In genomic region chr3:40979962-40980361, GRCh38 we compare ENCODE assay signal across 19 cellular contexts.
A peak's percentile ranks its signal among the peaks of the same experiment; 100 is the strongest.
DNase-seq lines count a peak whose midpoint lies in the region; ATAC-seq and TF ChIP-seq lines count a peak whose summit lies in the region.
"Had no signal": no experiment of that assay in that cellular context is flagged by ENCODE, and none has a peak within 500 bp of the region (broad histone marks: within the 10 kb centered on the region; RNA-seq: fewer than 3 reads in every experiment).

No MANE protein-coding gene starts in this region.

- TF ChIP-seq CTCF in osteocyte (IDR thresholded peaks at IDR 0.05) = no peak

- peak overlapping the region; percentile 69 for H3K27ac Mint-ChIP-seq in activated CD4-positive, alpha-beta T cell treated with anti-CD3 and anti-CD28 coated beads, Interleukin-2, amount 10 ng/mL, durations not matched to agents 24 days and 14 days
- H3K27ac Mint-ChIP-seq in activated T-helper 1 cell treated with anti-CD3 and anti-CD28 coated beads, Interleukin-12 subunit alpha, Interleukin-12 subunit beta, Interleukin-2, Interleukin-4 antibody, amounts not matched to agents 30 ng/mL and 10 ng/mL and 1 ng/mL, durations not matched to agents 14 hours and 24 hours and 36 hours = peak overlapping the region; percentile 57
- H3K27ac Mint-ChIP-seq in osteocyte (ENCODE audit: unreplicated experiment) = no peak overlapping the region
- H3K27ac Mint-ChIP-seq: CD8-positive, alpha-beta T cell; HFFc6; IgD-negative memory B cell had no signal

- peaks cover 26% of the 10 kb centered on the region for H3K4me1 Mint-ChIP-seq in activated CD4-positive, alpha-beta T cell treated with anti-CD3 and anti-CD28 coated beads, Interleukin-2, amount 10 ng/mL, durations not matched to agents 24 days and 14 days
- H3K4me1 Mint-ChIP-seq in activated T-helper 1 cell treated with anti-CD3 and anti-CD28 coated beads, Interleukin-12 subunit alpha, Interleukin-12 subunit beta, Interleukin-2, Interleukin-4 antibody, amounts not matched to agents 30 ng/mL and 10 ng/mL and 1 ng/mL, durations not matched to agents 14 hours and 24 hours and 36 hours (ENCODE audit: low read depth) = peaks cover 25% of the 10 kb centered on the region
- peaks cover 1% of the 10 kb centered on the region for H3K4me1 Mint-ChIP-seq in osteocyte (ENCODE audit: unreplicated experiment)

- intact Hi-C loops in activated CD4-positive, alpha-beta T cell treated with anti-CD3 and anti-CD28 coated beads, Interleukin-2, amount 10 ng/mL, durations not matched to agents 24 days and 14 days (cut with micrococcal nuclease) = loop anchor here (1.0 to 10.0 kb wide), 3 partner anchors 9 to 1115 kb away; partner anchors contain the start of gene TRAK1
- intact Hi-C loops in activated T-helper 1 cell treated with anti-CD3 and anti-CD28 coated beads, Interleukin-12 subunit alpha, Interleukin-12 subunit beta, Interleukin-2, Interleukin-4 antibody, amounts not matched to agents 30 ng/mL and 10 ng/mL and 1 ng/mL, durations not matched to agents 14 hours and 24 hours and 36 hours (cut with micrococcal nuclease) = loop anchor here (1.0 to 5.0 kb wide), 5 partner anchors 9 to 442 kb away; no protein-coding TSS in a partner anchor

- no peak for ATAC-seq in HG02588 (IDR thresholded peaks at IDR 0.05; ENCODE audit: unreplicated experiment)
- ATAC-seq: A549; CD8-positive, alpha-beta T cell; HCT116; HepG2 had no signal

- peaks cover 33% of the 10 kb centered on the region for H3K27me3 Mint-ChIP-seq in activated CD4-positive, alpha-beta T cell treated with anti-CD3 and anti-CD28 coated beads, Interleukin-2, amount 10 ng/mL, durations not matched to agents 24 days and 14 days
- peaks cover 29% of the 10 kb centered on the region for H3K27me3 Mint-ChIP-seq in activated T-helper 1 cell treated with anti-CD3 and anti-CD28 coated beads, Interleukin-12 subunit alpha, Interleukin-12 subunit beta, Interleukin-2, Interleukin-4 antibody, amounts not matched to agents 30 ng/mL and 10 ng/mL and 1 ng/mL, durations not matched to agents 14 hours and 24 hours and 36 hours (ENCODE audit: insufficient read depth)
- H3K27me3 Mint-ChIP-seq in osteocyte (ENCODE audit: unreplicated experiment) = peaks cover 12% of the 10 kb centered on the region

- peaks cover 7% of the 10 kb centered on the region for H3K9me3 Mint-ChIP-seq in activated CD4-positive, alpha-beta T cell treated with anti-CD3 and anti-CD28 coated beads, Interleukin-2, amount 10 ng/mL, durations not matched to agents 24 days and 14 days
- H3K9me3 Mint-ChIP-seq in activated T-helper 1 cell treated with anti-CD3 and anti-CD28 coated beads, Interleukin-12 subunit alpha, Interleukin-12 subunit beta, Interleukin-2, Interleukin-4 antibody, amounts not matched to agents 30 ng/mL and 10 ng/mL and 1 ng/mL, durations not matched to agents 14 hours and 24 hours and 36 hours = no peaks in the 10 kb centered on the region
- peaks cover 4% of the 10 kb centered on the region for H3K9me3 Mint-ChIP-seq in osteocyte (ENCODE audit: unreplicated experiment)
- H3K9me3 Mint-ChIP-seq: CD8-positive, alpha-beta T cell; IgD-negative memory B cell had no signal

- H3K4me3 Mint-ChIP-seq in activated CD4-positive, alpha-beta T cell treated with anti-CD3 and anti-CD28 coated beads, Interleukin-2, amount 10 ng/mL, durations not matched to agents 24 days and 14 days = no peak overlapping the region
- no peak overlapping the region for H3K4me3 Mint-ChIP-seq in activated T-helper 1 cell treated with anti-CD3 and anti-CD28 coated beads, Interleukin-12 subunit alpha, Interleukin-12 subunit beta, Interleukin-2, Interleukin-4 antibody, amounts not matched to agents 30 ng/mL and 10 ng/mL and 1 ng/mL, durations not matched to agents 14 hours and 24 hours and 36 hours
- no peak overlapping the region for H3K4me3 Mint-ChIP-seq in osteocyte (ENCODE audit: unreplicated experiment)
- H3K4me3 Mint-ChIP-seq: CD8-positive, alpha-beta T cell; HFFc6; IgD-negative memory B cell had no signal

- peak; percentile 52 for DNase-seq in activated CD4-positive, alpha-beta T cell treated with anti-CD3 and anti-CD28 coated beads, Interleukin-2, amount 10 ng/mL, durations not matched to agents 24 days and 14 days
- DNase-seq in activated CD4-positive, alpha-beta T cell treated with anti-CD3 and anti-CD28 coated beads, Interleukin-2, amount 50 U/mL, for 1 hour = no peak
- no peak for DNase-seq in activated T-helper 1 cell treated with anti-CD3 and anti-CD28 coated beads, Interleukin-12 subunit alpha, Interleukin-12 subunit beta, Interleukin-2, Interleukin-4 antibody, amounts not matched to agents 30 ng/mL and 10 ng/mL and 1 ng/mL, durations not matched to agents 14 hours and 24 hours and 36 hours (ENCODE audit: low spot score)
- DNase-seq in osteocyte (ENCODE audit: extremely low spot score, unreplicated experiment) = peak; percentile 48
- no peak for DNase-seq in RPMI8226
- DNase-seq in NCI-H128 (lab: John Stamatoyannopoulos, UW; ENCODE audit: unreplicated experiment) = no peak
- DNase-seq: AML-193; Calu3; CD8-positive, alpha-beta T cell; DMS79 treated with DMSO at 0.1 percent for 48 hours; GF-D8; GOT3; H7; HFFc6 had no signal

- H3K36me3 Mint-ChIP-seq in activated CD4-positive, alpha-beta T cell treated with anti-CD3 and anti-CD28 coated beads, Interleukin-2, amount 10 ng/mL, durations not matched to agents 24 days and 14 days (ENCODE audit: low read depth) = no peaks in the 10 kb centered on the region
- H3K36me3 Mint-ChIP-seq in activated T-helper 1 cell treated with anti-CD3 and anti-CD28 coated beads, Interleukin-12 subunit alpha, Interleukin-12 subunit beta, Interleukin-2, Interleukin-4 antibody, amounts not matched to agents 30 ng/mL and 10 ng/mL and 1 ng/mL, durations not matched to agents 14 hours and 24 hours and 36 hours (ENCODE audit: low read depth) = no peaks in the 10 kb centered on the region
- H3K36me3 Mint-ChIP-seq in osteocyte (ENCODE audit: unreplicated experiment) = no peaks in the 10 kb centered on the region
- H3K36me3 Mint-ChIP-seq: CD8-positive, alpha-beta T cell had no signal

Comparison
In these comparisons a context has a peak if more than half of its experiments do, and no peak if none do; other contexts are left out.
1. DNase-seq: peak in activated CD4-positive, alpha-beta T cell treated with anti-CD3 and anti-CD28 coated beads, Interleukin-2, amount 10 ng/mL, durations not matched to agents 24 days and 14 days (single experiment) and osteocyte (single experiment); none in activated CD4-positive, alpha-beta T cell treated with anti-CD3 and anti-CD28 coated beads, Interleukin-2, amount 50 U/mL, for 1 hour (single experiment), activated T-helper 1 cell treated with anti-CD3 and anti-CD28 coated beads, Interleukin-12 subunit alpha, Interleukin-12 subunit beta, Interleukin-2, Interleukin-4 antibody, amounts not matched to agents 30 ng/mL and 10 ng/mL and 1 ng/mL, durations not matched to agents 14 hours and 24 hours and 36 hours (single experiment), RPMI8226 (single experiment) and NCI-H128 (single experiment).